29 cellular contexts compared by ENCODE assay signal in genomic region chr1:198116469-198116868, GRCh38.
"Had no signal": no experiment of that assay in that cellular context is flagged by ENCODE, and none has a peak within 500 bp of the region (broad histone marks: within the 10 kb centered on the region; RNA-seq: fewer than 3 reads in every experiment).

No MANE protein-coding gene starts in this region.

- DNase-seq: activated CD4-positive, alpha-beta memory T cell treated with anti-CD3 and anti-CD28 coated beads, Interleukin-2, amount 10 ng/mL, durations not matched to agents 7 days and 5 days; activated CD4-positive, alpha-beta T cell treated with anti-CD3 and anti-CD28 coated beads for 36 hours; activated CD4-positive, alpha-beta T cell treated with anti-CD3 and anti-CD28 coated beads, Interleukin-2, amount 10 ng/mL, durations not matched to agents 7 days and 5 days; activated CD4-positive, alpha-beta T cell treated with anti-CD3 and anti-CD28 coated beads, Interleukin-2, amount 50 U/mL, for 4 hours; activated CD4-positive, CD25-positive, alpha-beta regulatory T cell; activated CD4-positive, CD25-positive, alpha-beta regulatory T cell treated with anti-CD3 and anti-CD28 coated beads, Interleukin-2, amount 50 U/mL, for 72 hours; activated CD8-positive, alpha-beta memory T cell treated with anti-CD3 and anti-CD28 coated beads, Interleukin-2, amount 50 U/mL, for 48 hours; activated effector memory CD4-positive, alpha-beta T cell treated with anti-CD3 and anti-CD28 coated beads, Interleukin-2, amount 50 U/mL, for 16 hours; activated naive CD4-positive, alpha-beta T cell treated with anti-CD3 and anti-CD28 coated beads for 36 hours; activated naive CD8-positive, alpha-beta T cell treated with anti-CD3 and anti-CD28 coated beads, Interleukin-2, amount 10 ng/mL, durations not matched to agents 7 days and 5 days; activated T-cell treated with anti-CD3 and anti-CD28 coated beads for 4 hours; activated T-cell treated with anti-CD3 and anti-CD28 coated beads, Interleukin-2, amount 50 U/mL, for 24 hours; central memory CD4-positive, alpha-beta T cell; cerebellar nuclear complex; dorsolateral prefrontal cortex; effector memory CD4-positive, alpha-beta T cell; endodermal cell; head of caudate nucleus; T-helper 2 cell had no signal

- H3K4me3 Mint-ChIP-seq: activated CD4-positive, alpha-beta memory T cell treated with anti-CD3 and anti-CD28 coated beads, Interleukin-2, amount 10 ng/mL, durations not matched to agents 7 days and 5 days; activated CD4-positive, alpha-beta T cell treated with anti-CD3 and anti-CD28 coated beads for 36 hours; activated CD4-positive, alpha-beta T cell treated with anti-CD3 and anti-CD28 coated beads, Interleukin-2, amount 10 ng/mL, durations not matched to agents 7 days and 5 days; activated naive CD4-positive, alpha-beta T cell treated with anti-CD3 and anti-CD28 coated beads for 36 hours; activated naive CD8-positive, alpha-beta T cell treated with anti-CD3 and anti-CD28 coated beads, Interleukin-2, amount 10 ng/mL, durations not matched to agents 7 days and 5 days; activated T-cell treated with anti-CD3 and anti-CD28 coated beads, Interleukin-2, amount 50 U/mL, for 24 hours; activated T-helper 1 cell treated with anti-CD3 and anti-CD28 coated beads, Interleukin-12 subunit alpha, Interleukin-12 subunit beta, Interleukin-2, Interleukin-4 antibody, amounts not matched to agents 30 ng/mL and 10 ng/mL and 1 ng/mL, durations not matched to agents 14 hours and 24 hours and 36 hours; brain; dendritic cell treated with granulocyte-macrophage colony-stimulating factor and Interleukin-4, amounts not matched to agents 40 ng/mL and 50 ng/mL, for 4 days; endodermal cell had no signal

- H3K4me1 Mint-ChIP-seq: activated CD4-positive, alpha-beta memory T cell treated with anti-CD3 and anti-CD28 coated beads, Interleukin-2, amount 10 ng/mL, durations not matched to agents 7 days and 5 days; activated CD4-positive, alpha-beta T cell treated with anti-CD3 and anti-CD28 coated beads for 36 hours; activated CD4-positive, alpha-beta T cell treated with anti-CD3 and anti-CD28 coated beads, Interleukin-2, amount 10 ng/mL, durations not matched to agents 7 days and 5 days; activated naive CD8-positive, alpha-beta T cell treated with anti-CD3 and anti-CD28 coated beads, Interleukin-2, amount 10 ng/mL, durations not matched to agents 7 days and 5 days; brain; endodermal cell had no signal

- H3K4me1 ChIP-seq: breast epithelium had no signal

- H3K27ac ChIP-seq: breast epithelium, cardiac muscle cell, coronary artery, dorsolateral prefrontal cortex had no signal

- H3K4me3 ChIP-seq: ascending aorta, breast epithelium, cardiac muscle cell, coronary artery, dorsolateral prefrontal cortex had no signal

- H3K9me3 Mint-ChIP-seq: activated CD4-positive, alpha-beta memory T cell treated with anti-CD3 and anti-CD28 coated beads, Interleukin-2, amount 10 ng/mL, durations not matched to agents 7 days and 5 days; activated CD4-positive, alpha-beta T cell treated with anti-CD3 and anti-CD28 coated beads, Interleukin-2, amount 10 ng/mL, durations not matched to agents 7 days and 5 days; activated naive CD4-positive, alpha-beta T cell treated with anti-CD3 and anti-CD28 coated beads for 36 hours; activated naive CD4-positive, alpha-beta T cell treated with anti-CD3 and anti-CD28 coated beads, Interleukin-2, amount 50 U/mL, for 72 hours; activated T-cell treated with anti-CD3 and anti-CD28 coated beads, Interleukin-2, amount 50 U/mL, for 24 hours; activated T-helper 1 cell treated with anti-CD3 and anti-CD28 coated beads, Interleukin-12 subunit alpha, Interleukin-12 subunit beta, Interleukin-2, Interleukin-4 antibody, amounts not matched to agents 30 ng/mL and 10 ng/mL and 1 ng/mL, durations not matched to agents 14 hours and 24 hours and 36 hours; activated T-helper 2 cell treated with anti-CD3 and anti-CD28 coated beads, Interferon-gamma antibody, Interleukin-2, Interleukin-4, amounts not matched to agents 10 μg/mL and 5 μg/mL and 100 μg/mL, durations not matched to agents 14 hours and 24 hours and 36 hours; brain; dendritic cell treated with granulocyte-macrophage colony-stimulating factor and Interleukin-4, amounts not matched to agents 40 ng/mL and 50 ng/mL, for 4 days; endodermal cell had no signal

- H3K27me3 ChIP-seq: ascending aorta, breast epithelium, cardiac muscle cell, dorsolateral prefrontal cortex had no signal

- H3K9me3 ChIP-seq: ascending aorta, breast epithelium had no signal

- H3K36me3 ChIP-seq: ascending aorta, breast epithelium, cardiac muscle cell had no signal

- H3K36me3 Mint-ChIP-seq: activated naive CD4-positive, alpha-beta T cell treated with anti-CD3 and anti-CD28 coated beads, Interleukin-2, amount 50 U/mL, for 72 hours; activated naive CD8-positive, alpha-beta T cell treated with anti-CD3 and anti-CD28 coated beads, Interleukin-2, amount 10 ng/mL, durations not matched to agents 7 days and 5 days; brain had no signal

- H3K27ac Mint-ChIP-seq: activated CD4-positive, alpha-beta memory T cell treated with anti-CD3 and anti-CD28 coated beads, Interleukin-2, amount 10 ng/mL, durations not matched to agents 7 days and 5 days; activated CD4-positive, alpha-beta T cell treated with anti-CD3 and anti-CD28 coated beads for 36 hours; activated CD4-positive, alpha-beta T cell treated with anti-CD3 and anti-CD28 coated beads, Interleukin-2, amount 10 ng/mL, durations not matched to agents 7 days and 5 days; activated naive CD4-positive, alpha-beta T cell treated with anti-CD3 and anti-CD28 coated beads for 36 hours; activated naive CD4-positive, alpha-beta T cell treated with anti-CD3 and anti-CD28 coated beads, Interleukin-2, amount 50 U/mL, for 72 hours; activated naive CD8-positive, alpha-beta T cell treated with anti-CD3 and anti-CD28 coated beads, Interleukin-2, amount 10 ng/mL, durations not matched to agents 7 days and 5 days; activated T-cell treated with anti-CD3 and anti-CD28 coated beads, Interleukin-2, amount 50 U/mL, for 24 hours; activated T-helper 1 cell treated with anti-CD3 and anti-CD28 coated beads, Interleukin-12 subunit alpha, Interleukin-12 subunit beta, Interleukin-2, Interleukin-4 antibody, amounts not matched to agents 30 ng/mL and 10 ng/mL and 1 ng/mL, durations not matched to agents 14 hours and 24 hours and 36 hours; activated T-helper 2 cell treated with anti-CD3 and anti-CD28 coated beads, Interferon-gamma antibody, Interleukin-2, Interleukin-4, amounts not matched to agents 10 μg/mL and 5 μg/mL and 100 μg/mL, durations not matched to agents 14 hours and 24 hours and 36 hours; brain; dendritic cell treated with granulocyte-macrophage colony-stimulating factor and Interleukin-4, amounts not matched to agents 40 ng/mL and 50 ng/mL, for 4 days; endodermal cell had no signal

- ATAC-seq: activated CD4-positive, alpha-beta T cell treated with anti-CD3 and anti-CD28 coated beads for 36 hours; activated naive CD4-positive, alpha-beta T cell treated with anti-CD3 and anti-CD28 coated beads, Interleukin-2, amount 50 U/mL, for 72 hours; esophagus mucosa had no signal

- H3K27me3 Mint-ChIP-seq: dendritic cell treated with granulocyte-macrophage colony-stimulating factor and Interleukin-4, amounts not matched to agents 40 ng/mL and 50 ng/mL, for 4 days had no signal
